ENCODE assay signal across 31 cellular contexts in the genomic region with DNA sequence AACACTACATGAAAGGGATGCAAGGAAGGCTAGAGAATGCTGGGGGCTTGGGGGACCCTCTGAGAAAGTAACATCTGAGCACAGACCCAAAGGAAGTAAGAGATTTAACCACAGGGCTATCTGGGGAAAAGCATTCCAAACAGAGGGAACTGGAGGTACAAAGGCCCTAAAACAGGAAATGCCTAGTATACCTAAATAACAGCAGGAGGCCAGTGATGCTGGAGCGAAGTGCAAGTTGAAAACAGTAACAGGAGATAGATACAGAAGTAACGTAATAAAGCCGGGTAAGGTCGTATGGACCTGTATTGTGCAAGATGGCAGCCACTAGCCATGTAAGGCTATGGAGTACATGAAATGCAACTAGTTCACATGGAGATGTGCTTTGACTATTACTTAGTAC. TPM values are rescaled to one million over a fixed set of nuclear protein-coding genes. Genes with fewer than 3 reads are reported as not detected.
DNase-seq lines count a peak whose midpoint lies in the region; ATAC-seq, FAIRE-seq and TF ChIP-seq lines count a peak whose summit lies in the region.
"Had no signal": no experiment of that assay in that cellular context is flagged by ENCODE, and none has a peak within 500 bp of the region (broad histone marks: within the 10 kb centered on the region; RNA-seq: fewer than 3 reads in every experiment).

No MANE protein-coding gene starts in this region.

- intact Hi-C loops in endothelial cell of umbilical vein (cut with micrococcal nuclease), result loop anchor here (1.0 kb wide), 1 partner anchor 11 kb away; no protein-coding TSS in a partner anchor
- intact Hi-C loops in colonic mucosa (cut with DNase I), result no loop called here

- H3K9me3 ChIP-seq in CD4-positive, CD25-positive, alpha-beta regulatory T cell (ENCODE audit: control insufficient read depth in 2 of 2, low read length in 2 of 2), result no peaks in the 10 kb centered on the region
- no peaks in the 10 kb centered on the region for H3K9me3 ChIP-seq in Loucy (ENCODE audit: insufficient read depth, low read depth, low read length)
- no peaks in the 10 kb centered on the region for H3K9me3 ChIP-seq in endothelial cell of umbilical vein (replicated peaks; ENCODE audit: control insufficient read depth, insufficient read depth, low read length)
- H3K9me3 ChIP-seq in mesenchymal stem cell (ENCODE audit: control insufficient read depth, low read length), result no peaks in the 10 kb centered on the region
- H3K9me3 ChIP-seq in colonic mucosa, result no peaks in the 10 kb centered on the region
- H3K9me3 ChIP-seq: BE2C, esophagus squamous epithelium, upper lobe of right lung had no signal

- H2BK5ac ChIP-seq in mesenchymal stem cell (ENCODE audit: low read depth, low read length, poor library complexity, severe bottlenecking), result no peak overlapping the region

- no peak overlapping the region for H3K27ac Mint-ChIP-seq in CD4-positive, CD25-positive, alpha-beta regulatory T cell
- H3K27ac Mint-ChIP-seq: activated naive CD8-positive, alpha-beta T cell treated with anti-CD3 and anti-CD28 coated beads for 36 hours; activated T-helper 2 cell treated with anti-CD3 and anti-CD28 coated beads, Interferon-gamma antibody, Interleukin-2, Interleukin-4, amounts not matched to agents 10 μg/mL and 5 μg/mL and 100 μg/mL, durations not matched to agents 14 hours and 24 hours and 36 hours; naive B cell; stimulated activated effector memory CD8-positive, alpha-beta T cell treated with anti-CD3 and anti-CD28 coated beads, Interleukin-12 subunit alpha, Interleukin-12 subunit beta, amount 100 ng/mL, for 72 hours; T-helper 1 cell treated with Interleukin-12 subunit alpha and Interleukin-12 subunit beta and Interleukin-4 antibody, amounts not matched to agents 30 μg/mL and 1 μg/mL, for 36 hours had no signal

- no peak overlapping the region for H4K91ac ChIP-seq in mesenchymal stem cell (ENCODE audit: low read length)

- CTCF ChIA-PET in endothelial cell of umbilical vein (lab: Charles Lee), result interaction anchor here (0.5 to 4.0 kb wide), 4 partner anchors 10 to 492 kb away, joined by 3 to 29 read pairs (median 4); no protein-coding TSS in a partner anchor

- H3K9me2 ChIP-seq in Loucy (replicated peaks; ENCODE audit: low read depth, low read length), result no peaks in the 10 kb centered on the region

- H3K36me3 Mint-ChIP-seq in CD4-positive, CD25-positive, alpha-beta regulatory T cell, result peaks cover 29% of the 10 kb centered on the region

- TF ChIP-seq CTCF in Loucy (conservative IDR thresholded peaks at IDR 0.05; ENCODE audit: low read length) (no peak), endothelial cell of umbilical vein (IDR thresholded peaks at IDR 0.05; ENCODE audit: extremely low read depth in 1 of 2, insufficient read depth in 1 of 2, low read depth in 1 of 2, low read length in 2 of 2) (no peak), colonic mucosa (IDR thresholded peaks at IDR 0.05) (no peak)

- WGBS in mesenchymal stem cell, result 46% methylated on average over 4 of the region's 4 CpGs

- H3K4me1 Mint-ChIP-seq in CD4-positive, CD25-positive, alpha-beta regulatory T cell, result peaks cover 25 to 59% (median 42%) of the 10 kb centered on the region in 4 donors

- dilution Hi-C loops in endothelial cell of umbilical vein (cut with MboI; ENCODE audit: extremely low pct_ligation_motif_present, low sequenced_read_pairs), result no loop called here

- H4K20me1 ChIP-seq in Loucy (ENCODE audit: insufficient read depth, low read length, poor library complexity, severe bottlenecking) (peaks cover 53% of the 10 kb centered on the region), endothelial cell of umbilical vein (replicated peaks; ENCODE audit: control insufficient read depth, extremely low read depth, insufficient read depth, low read length) (no peaks in the 10 kb centered on the region)

- H3K14ac ChIP-seq in mesenchymal stem cell (ENCODE audit: low read length in 2 of 2), result no peak overlapping the region

- no peaks in the 10 kb centered on the region for H3K27me3 ChIP-seq in CD4-positive, CD25-positive, alpha-beta regulatory T cell (ENCODE audit: control insufficient read depth, insufficient read depth, low read length)
- no peaks in the 10 kb centered on the region for H3K27me3 ChIP-seq in Loucy (ENCODE audit: insufficient read depth, low read length, poor library complexity, severe bottlenecking)
- H3K27me3 ChIP-seq in endothelial cell of umbilical vein (ENCODE audit: control insufficient read depth in 2 of 2, insufficient read depth in 2 of 2, low read length in 2 of 2), result no peaks in the 10 kb centered on the region
- H3K27me3 ChIP-seq in mesenchymal stem cell (ENCODE audit: control insufficient read depth in 1 of 2, insufficient read depth in 1 of 2, low read length in 2 of 2), result no peaks in the 10 kb centered on the region
- H3K27me3 ChIP-seq in colonic mucosa, result no peaks in the 10 kb centered on the region
- H3K27me3 ChIP-seq: BE2C, esophagus squamous epithelium, upper lobe of right lung had no signal

- H3F3A ChIP-seq in Loucy (ENCODE audit: low read depth), result peaks cover 7% of the 10 kb centered on the region; the same call in 1 of the 2 replicates

- H3K27ac ChIP-seq in CD4-positive, CD25-positive, alpha-beta regulatory T cell (ENCODE audit: insufficient read depth, low read length, poor library complexity, severe bottlenecking), result no peak overlapping the region
- H3K27ac ChIP-seq in endothelial cell of umbilical vein (ENCODE audit: insufficient read depth, low read depth, low read length), result no peak overlapping the region
- H3K27ac ChIP-seq in mesenchymal stem cell (ENCODE audit: low read length, poor library complexity, severe bottlenecking), result no peak overlapping the region
- H3K27ac ChIP-seq in colonic mucosa, result no peak overlapping the region
- H3K27ac ChIP-seq: SK-N-MC, upper lobe of right lung had no signal

- POLR2A ChIA-PET in endothelial cell of umbilical vein (lab: Charles Lee), result no interaction called here

- H3K4me2 ChIP-seq in Loucy (ENCODE audit: low read depth, low read length, poor library complexity, severe bottlenecking) (peak overlapping the region; percentile 99), endothelial cell of umbilical vein (ENCODE audit: insufficient read depth, low read length) (peak overlapping the region; percentile 31), mesenchymal stem cell (ENCODE audit: low read length, poor library complexity, severe bottlenecking) (no peak overlapping the region)
- H3K4me2 ChIP-seq: smooth muscle cell had no signal

- no peak overlapping the region for H2BK12ac ChIP-seq in mesenchymal stem cell (ENCODE audit: low read length in 2 of 2)

- H2BK15ac ChIP-seq in mesenchymal stem cell (ENCODE audit: low read depth, poor library complexity, severe bottlenecking), result no peak overlapping the region

- H3K36me3 ChIP-seq in CD4-positive, CD25-positive, alpha-beta regulatory T cell (ENCODE audit: control insufficient read depth, insufficient read depth, low read length), result peaks cover 26% of the 10 kb centered on the region
- H3K36me3 ChIP-seq in Loucy (ENCODE audit: insufficient read depth, low read length) (peaks cover 25% of the 10 kb centered on the region; the same call in 1 of the 2 replicates), endothelial cell of umbilical vein (ENCODE audit: control insufficient read depth in 2 of 2, extremely low read depth in 1 of 2, insufficient read depth in 2 of 2, low read length in 2 of 2) (peaks cover 9 to 15% of the 10 kb centered on the region in 2 experiments), mesenchymal stem cell (ENCODE audit: control insufficient read depth in 1 of 2, insufficient read depth in 2 of 2, low read depth in 1 of 2, low read length in 2 of 2) (peaks cover 3 to 5% of the 10 kb centered on the region in 2 experiments), colonic mucosa (no peaks in the 10 kb centered on the region)
- H3K36me3 ChIP-seq: BE2C had no signal

- H3K79me1 ChIP-seq in mesenchymal stem cell (replicated peaks; ENCODE audit: low read length, poor library complexity, severe bottlenecking), result peaks cover 10% of the 10 kb centered on the region

- no peak for TF ChIP-seq POLR2A in endothelial cell of umbilical vein (IDR thresholded peaks at IDR 0.05; ENCODE audit: low read depth, low read length)

- H3K4ac ChIP-seq in mesenchymal stem cell (ENCODE audit: low read depth in 1 of 2, low read length in 2 of 2), result no peak overlapping the region

- no peak overlapping the region for H2BK120ac ChIP-seq in mesenchymal stem cell (ENCODE audit: low read depth, low read length)

- no peaks in the 10 kb centered on the region for H3K27me3 Mint-ChIP-seq in CD4-positive, CD25-positive, alpha-beta regulatory T cell
- H3K27me3 Mint-ChIP-seq: activated naive CD8-positive, alpha-beta T cell treated with anti-CD3 and anti-CD28 coated beads for 36 hours; naive B cell had no signal

- peak overlapping the region; percentile 31 for H4K8ac ChIP-seq in mesenchymal stem cell (ENCODE audit: low read length)

- ATAC-seq in CD4-positive, CD25-positive, alpha-beta regulatory T cell (ENCODE audit: low read depth in 2 of 2), result no peak
- ATAC-seq in HG03095 (IDR thresholded peaks at IDR 0.05; ENCODE audit: unreplicated experiment), result no peak
- ATAC-seq: stimulated activated effector memory CD8-positive, alpha-beta T cell treated with anti-CD3 and anti-CD28 coated beads, Interleukin-12 subunit alpha, Interleukin-12 subunit beta, amount 100 ng/mL, for 72 hours; upper lobe of right lung had no signal

- H3K4me3 Mint-ChIP-seq in CD4-positive, CD25-positive, alpha-beta regulatory T cell, result no peak overlapping the region
- H3K4me3 Mint-ChIP-seq: activated naive CD8-positive, alpha-beta T cell treated with anti-CD3 and anti-CD28 coated beads for 36 hours; naive B cell; stimulated activated effector memory CD8-positive, alpha-beta T cell treated with anti-CD3 and anti-CD28 coated beads, Interleukin-12 subunit alpha, Interleukin-12 subunit beta, amount 100 ng/mL, for 72 hours; T-helper 1 cell treated with Interleukin-12 subunit alpha and Interleukin-12 subunit beta and Interleukin-4 antibody, amounts not matched to agents 30 μg/mL and 1 μg/mL, for 36 hours had no signal

- BruUV-seq in endothelial cell of umbilical vein (replicated peaks; lab: Mats Ljungman, UMichigan), result no TSS peak

- H3K9ac ChIP-seq in Loucy (ENCODE audit: low read depth, low read length, poor library complexity, severe bottlenecking) (peak overlapping the region; percentile 52), endothelial cell of umbilical vein (replicated peaks; ENCODE audit: extremely low read depth, insufficient read depth, low read length) (no peak overlapping the region), mesenchymal stem cell (ENCODE audit: low read length) (no peak overlapping the region), colonic mucosa (ENCODE audit: low read depth in 2 of 2, low read length in 2 of 2) (no peak overlapping the region)

- H3K9me1 ChIP-seq in endothelial cell of umbilical vein (replicated peaks; ENCODE audit: control insufficient read depth, extremely low read depth, insufficient read depth, low read length), result no peaks in the 10 kb centered on the region

- H2AK5ac ChIP-seq in mesenchymal stem cell (ENCODE audit: low read length, severe bottlenecking), result no peak overlapping the region

- no peak overlapping the region for H3K23ac ChIP-seq in mesenchymal stem cell (ENCODE audit: low read length in 2 of 2)

- peak overlapping the region; percentile 44 for H3K4me3 ChIP-seq in CD4-positive, CD25-positive, alpha-beta regulatory T cell (ENCODE audit: low read depth, low read length)
- H3K4me3 ChIP-seq in Loucy (ENCODE audit: low read length, poor library complexity, severe bottlenecking), result peak overlapping the region; percentile 50
- H3K4me3 ChIP-seq in endothelial cell of umbilical vein (replicated peaks in 1 of 3; ENCODE audit: insufficient read depth in 1 of 3, low read depth in 1 of 3, low read length in 3 of 3), result no peak overlapping the region
- H3K4me3 ChIP-seq in mesenchymal stem cell (ENCODE audit: insufficient read depth in 1 of 2, low read depth in 1 of 2, low read length in 2 of 2), result no peak overlapping the region
- H3K4me3 ChIP-seq in colonic mucosa, result no peak overlapping the region
- H3K4me3 ChIP-seq: esophagus squamous epithelium, SK-N-MC, smooth muscle cell, upper lobe of right lung had no signal

- H3K9me3 Mint-ChIP-seq in CD4-positive, CD25-positive, alpha-beta regulatory T cell, result no peaks in the 10 kb centered on the region
- H3K9me3 Mint-ChIP-seq: activated naive CD8-positive, alpha-beta T cell treated with anti-CD3 and anti-CD28 coated beads for 36 hours; activated T-helper 2 cell treated with anti-CD3 and anti-CD28 coated beads, Interferon-gamma antibody, Interleukin-2, Interleukin-4, amounts not matched to agents 10 μg/mL and 5 μg/mL and 100 μg/mL, durations not matched to agents 14 hours and 24 hours and 36 hours; naive B cell; stimulated activated effector memory CD8-positive, alpha-beta T cell treated with anti-CD3 and anti-CD28 coated beads, Interleukin-12 subunit alpha, Interleukin-12 subunit beta, amount 100 ng/mL, for 72 hours; T-helper 1 cell treated with Interleukin-12 subunit alpha and Interleukin-12 subunit beta and Interleukin-4 antibody, amounts not matched to agents 30 μg/mL and 1 μg/mL, for 36 hours had no signal

- H3K4me1 ChIP-seq in CD4-positive, CD25-positive, alpha-beta regulatory T cell (ENCODE audit: control insufficient read depth, insufficient read depth, low read length, poor library complexity, severe bottlenecking), result peaks cover 48% of the 10 kb centered on the region
- H3K4me1 ChIP-seq in Loucy (ENCODE audit: insufficient read depth, low read length, poor library complexity, severe bottlenecking), result peaks cover 90% of the 10 kb centered on the region
- peaks cover 20% of the 10 kb centered on the region for H3K4me1 ChIP-seq in endothelial cell of umbilical vein (ENCODE audit: control insufficient read depth, extremely low read depth, insufficient read depth, low read length)
- no peaks in the 10 kb centered on the region for H3K4me1 ChIP-seq in mesenchymal stem cell (ENCODE audit: control insufficient read depth, insufficient read depth, low read depth, low read length)
- H3K4me1 ChIP-seq in colonic mucosa, result peaks cover 12% of the 10 kb centered on the region
- H3K4me1 ChIP-seq: BE2C had no signal

- FAIRE-seq in endothelial cell of umbilical vein (lab: Jason Lieb, UNC), result no peak
- FAIRE-seq: H1 had no signal

- H3K18ac ChIP-seq in mesenchymal stem cell (ENCODE audit: low read depth in 1 of 2, low read length in 2 of 2), result no peak overlapping the region

- H2AFZ ChIP-seq in Loucy (ENCODE audit: low read length), result no peak overlapping the region
- H2AFZ ChIP-seq in endothelial cell of umbilical vein (ENCODE audit: low read depth, low read length), result no peak overlapping the region
- H2AFZ ChIP-seq in mesenchymal stem cell (ENCODE audit: low read depth, low read length), result no peak overlapping the region

- H3K79me2 ChIP-seq in Loucy (ENCODE audit: insufficient read depth, low read length), result peaks cover 92% of the 10 kb centered on the region
- peaks cover 76% of the 10 kb centered on the region for H3K79me2 ChIP-seq in endothelial cell of umbilical vein (ENCODE audit: control insufficient read depth, insufficient read depth, low read length)

- no peak for DNase-seq in CD4-positive, CD25-positive, alpha-beta regulatory T cell
- DNase-seq in endothelial cell of umbilical vein (ENCODE audit: low read depth, low spot score) (peak; percentile 27), mesenchymal stem cell (peak; percentile 32), NCI-H2171 (lab: John Stamatoyannopoulos, UW) (no peak), colonic mucosa (no peak)
- no peak for DNase-seq in activated T-cell treated with anti-CD3 and anti-CD28 coated beads, Interleukin-2, amount 50 U/mL, for 48 hours
- DNase-seq: activated CD4-positive, alpha-beta T cell treated with anti-CD3 and anti-CD28 coated beads for 4 hours; activated naive CD8-positive, alpha-beta T cell treated with anti-CD3 and anti-CD28 coated beads for 36 hours; BE2C; COR-L47; DMS79 treated with DMSO at 0.1 percent for 48 hours; effector memory CD4-positive, alpha-beta T cell; esophagus squamous epithelium; kidney glomerular epithelial cell; naive B cell; NCI-H1092 treated with DMSO at 0.1 percent for 48 hours; NCI-H2029; NCI-H226; NCI-H748 treated with DMSO at 0.1 percent for 48 hours; retina; substantia nigra; upper lobe of right lung had no signal

RNA-seq across cellular contexts. Expression of gene CD34, which starts 52.1 kb away (rescaled TPM):
- total RNA-seq in CD4-positive, CD25-positive, alpha-beta regulatory T cell, result 1.9 TPM
- polyA plus RNA-seq in CD4-positive, CD25-positive, alpha-beta regulatory T cell, result under 1 TPM in 1 of 4 donors, not detected in 3; 0.02 TPM
- 115 and 174 TPM in 2 replicates for total RNA-seq in endothelial cell of umbilical vein
- 102 and 136 TPM in 2 replicates for polyA plus RNA-seq in endothelial cell of umbilical vein
- 39.5 and 65.4 TPM in 2 replicates for polyA plus RNA-seq in endothelial cell of umbilical vein (2011; cell fraction: cytosol; rRNA removed)
- polyA plus RNA-seq in endothelial cell of umbilical vein (2011; cell fraction: nucleus; rRNA removed), result 32.2 and 55.6 TPM in 2 replicates
- polyA plus RNA-seq in endothelial cell of umbilical vein (2012), result 16.9 and 23.7 TPM in 2 replicates
- polyA minus RNA-seq in endothelial cell of umbilical vein, result 87.5 and 111 TPM in 2 replicates
- not detected for polyA minus RNA-seq in endothelial cell of umbilical vein (2011; cell fraction: cytosol; rRNA and poly(A)+ RNA removed)
- polyA minus RNA-seq in endothelial cell of umbilical vein (2011; cell fraction: nucleus; rRNA and poly(A)+ RNA removed), result 19.8 and 20.0 TPM in 2 replicates
- 0.10 TPM for polyA plus RNA-seq in mesenchymal stem cell (2013, experiment 1 of 2)
- polyA plus RNA-seq in mesenchymal stem cell (2013, experiment 2 of 2), result 0.10 TPM
- 1 to 10 TPM; 3.1 to 8.4 TPM for total RNA-seq in colonic mucosa
- total RNA-seq: activated T-helper 2 cell treated with anti-CD3 and anti-CD28 coated beads, Interferon-gamma antibody, Interleukin-2, Interleukin-4, amounts not matched to agents 10 μg/mL and 5 μg/mL and 100 μg/mL, durations not matched to agents 14 hours and 24 hours and 36 hours; osteocyte; smooth muscle cell had no signal
- polyA plus RNA-seq: smooth muscle cell had no signal

Comparison
In these comparisons a context has a peak if more than half of its experiments do, and no peak if none do; other contexts are left out.
1. DNase-seq: peak in endothelial cell of umbilical vein (single experiment) and mesenchymal stem cell (single experiment); none in CD4-positive, CD25-positive, alpha-beta regulatory T cell (0 of 3), NCI-H2171 (single experiment), activated T-cell treated with anti-CD3 and anti-CD28 coated beads, Interleukin-2, amount 50 U/mL, for 48 hours (0 of 2) and colonic mucosa (single experiment).
2. H3K4me3 ChIP-seq: peak in CD4-positive, CD25-positive, alpha-beta regulatory T cell (single experiment) and Loucy (single experiment); none in endothelial cell of umbilical vein (0 of 3), mesenchymal stem cell (0 of 2) and colonic mucosa (single experiment).
3. RNA of gene CD34, which starts 52.1 kb away (total RNA-seq): 115 to 174 TPM in endothelial cell of umbilical vein; 3.1 to 8.4 TPM in colonic mucosa and 1.9 TPM in CD4-positive, CD25-positive, alpha-beta regulatory T cell (single experiment); every median in the first group is over 10 times any median in the second.